In genomic region chr11:8168485-8169257, GRCh38 we compare ENCODE assay signal across 8 cellular contexts. TPM values are rescaled to one million over a fixed set of nuclear protein-coding genes. Genes with fewer than 3 reads are reported as not detected.
A peak's percentile ranks its signal among the peaks of the same experiment; 100 is the strongest.
DNase-seq lines count a peak whose midpoint lies in the region; ATAC-seq and TF ChIP-seq lines count a peak whose summit lies in the region.

Gene RIC3, minus strand, starts transcription at chr11:8169025. Its CDS starts 36 bp downstream, at chr11:8168989.

- H3K36me3 Mint-ChIP-seq in T-cell, result peaks cover 2% of the 10 kb centered on the region

- POLR2A ChIA-PET in T-cell (lab: Charles Lee), result no interaction called here

- H3K4me3 ChIP-seq in astrocyte of the cerebellum (ENCODE audit: low read depth, low read length), result peak within 1 kb of the TSS; percentile 15
- H3K4me3 ChIP-seq in osteoblast (ENCODE audit: insufficient read depth, low read length), result no peak within 1 kb of the TSS

- H3K36me3 ChIP-seq in osteoblast (ENCODE audit: insufficient read depth, low read length), result no peaks in the 10 kb centered on the region

- intact Hi-C loops in left colon (cut with DNase I, micrococcal nuclease), result no loop called here

- no peaks in the 10 kb centered on the region for H3K9me3 ChIP-seq in osteoblast (ENCODE audit: low read depth, low read length)

- H3K4me1 Mint-ChIP-seq in T-cell, result peaks cover 41 to 46% (median 42%) of the 10 kb centered on the region in 3 donors

- no peak within 1 kb of the TSS for H3K27ac ChIP-seq in osteoblast (ENCODE audit: low read depth, low read length)

- H3K79me2 ChIP-seq in osteoblast (ENCODE audit: insufficient read depth, low read length), result no peaks in the 10 kb centered on the region

- peaks cover 40 to 42% of the 10 kb centered on the region in 2 donors for H3K27me3 Mint-ChIP-seq in T-cell

- TF ChIP-seq CTCF in GM12873 (IDR thresholded peaks at IDR 0.05; ENCODE audit: insufficient read depth, low read depth, low read length, missing control alignments) (peak; percentile 20), astrocyte of the cerebellum (IDR thresholded peaks at IDR 0.05; ENCODE audit: low read depth, low read length, missing control alignments) (no peak), osteoblast (IDR thresholded peaks at IDR 0.05; ENCODE audit: extremely low read depth, low read depth, low read length) (no peak)

- peak within 1 kb of the TSS; percentile 23 to 56 for H3K27ac Mint-ChIP-seq in T-cell

- in situ Hi-C loops in astrocyte of the cerebellum (cut with HindIII; ENCODE audit: low sequenced_read_pairs), result no loop called here

- peak in 32 of 34 experiments; percentile 2 to 59 (median 34) for DNase-seq in T-cell
- no peak for DNase-seq in astrocyte of the cerebellum (ENCODE audit: low read depth)
- DNase-seq in left colon, result peak in 1 of 2 donors; percentile 18
- DNase-seq in stimulated activated CD4-positive, alpha-beta T cell treated with anti-CD3 and anti-CD28 coated beads, Interleukin-2, amount 100 ng/mL, for 48 hours, result peak; percentile 41 to 47
- DNase-seq in osteoblast (ENCODE audit: insufficient read length, low spot score, missing footprints), result no peak
- no peak for DNase-seq in SIG-M5 treated with dmso at 0.1 percent for 504 hours (lab: John Stamatoyannopoulos, UW; ENCODE audit: unreplicated experiment)

- H2AFZ ChIP-seq in osteoblast (ENCODE audit: low read length), result no peak within 1 kb of the TSS

- ATAC-seq in HG03103 (IDR thresholded peaks at IDR 0.05; ENCODE audit: low read depth, unreplicated experiment), result peak; percentile 69
- peak; percentile 71 to 90 (median 86) for ATAC-seq in T-cell (replicated peaks in 1 of 4)
- peak; percentile 15 for ATAC-seq in left colon

- H3K27me3 ChIP-seq in osteoblast (ENCODE audit: insufficient read depth, low read length), result peaks cover 25% of the 10 kb centered on the region

- peaks cover 0 to 6% (median 0%) of the 10 kb centered on the region in 3 donors for H3K9me3 Mint-ChIP-seq in T-cell

- H3K4me1 ChIP-seq in osteoblast (ENCODE audit: insufficient read depth, low read length), result no peaks in the 10 kb centered on the region

- no peaks in the 10 kb centered on the region for H4K20me1 ChIP-seq in osteoblast (ENCODE audit: insufficient read depth, low read length)

- CTCF ChIA-PET in T-cell (lab: Charles Lee), result interaction anchor here in 1 of 2 donors (0.5 to 0.7 kb wide), 2 partner anchors 182 to 1903 kb away, joined by 3 read pairs; partner anchors contain the start of gene EIF3F

- peak within 1 kb of the TSS; percentile 76 to 93 (median 81) for H3K4me3 Mint-ChIP-seq in T-cell

- no peak within 1 kb of the TSS for H3K4me2 ChIP-seq in osteoblast (ENCODE audit: insufficient read depth, low read length)

RNA-seq across cellular contexts. Expression of gene RIC3, which starts in this region (rescaled TPM):
- total RNA-seq in T-cell (10 to 100 TPM; 32.0 to 47.5 (median 37.5) TPM), left colon (1 to 10 TPM; 1.4 to 3.3 TPM), osteoblast (not detected in 2 replicates)

Comparison
In these comparisons a context has a peak if more than half of its experiments do, and no peak if none do; other contexts are left out.
1. RNA of gene RIC3 (total RNA-seq): 32.0 to 47.5 TPM in T-cell; 1.4 to 3.3 TPM in left colon and not detected in osteoblast; every median in the first group is over 4 times any median in the second.
2. ATAC-seq: peak in every context shown above with its lines; median percentile 86 in T-cell; 69 in HG03103; 15 in left colon.
3. DNase-seq: peak in T-cell (32 of 34) and stimulated activated CD4-positive, alpha-beta T cell treated with anti-CD3 and anti-CD28 coated beads, Interleukin-2, amount 100 ng/mL, for 48 hours (2 of 2); none in astrocyte of the cerebellum (single experiment), osteoblast (single experiment) and SIG-M5 treated with dmso at 0.1 percent for 504 hours (single experiment).